25 cellular contexts compared by ENCODE assay signal in the genomic region with DNA sequence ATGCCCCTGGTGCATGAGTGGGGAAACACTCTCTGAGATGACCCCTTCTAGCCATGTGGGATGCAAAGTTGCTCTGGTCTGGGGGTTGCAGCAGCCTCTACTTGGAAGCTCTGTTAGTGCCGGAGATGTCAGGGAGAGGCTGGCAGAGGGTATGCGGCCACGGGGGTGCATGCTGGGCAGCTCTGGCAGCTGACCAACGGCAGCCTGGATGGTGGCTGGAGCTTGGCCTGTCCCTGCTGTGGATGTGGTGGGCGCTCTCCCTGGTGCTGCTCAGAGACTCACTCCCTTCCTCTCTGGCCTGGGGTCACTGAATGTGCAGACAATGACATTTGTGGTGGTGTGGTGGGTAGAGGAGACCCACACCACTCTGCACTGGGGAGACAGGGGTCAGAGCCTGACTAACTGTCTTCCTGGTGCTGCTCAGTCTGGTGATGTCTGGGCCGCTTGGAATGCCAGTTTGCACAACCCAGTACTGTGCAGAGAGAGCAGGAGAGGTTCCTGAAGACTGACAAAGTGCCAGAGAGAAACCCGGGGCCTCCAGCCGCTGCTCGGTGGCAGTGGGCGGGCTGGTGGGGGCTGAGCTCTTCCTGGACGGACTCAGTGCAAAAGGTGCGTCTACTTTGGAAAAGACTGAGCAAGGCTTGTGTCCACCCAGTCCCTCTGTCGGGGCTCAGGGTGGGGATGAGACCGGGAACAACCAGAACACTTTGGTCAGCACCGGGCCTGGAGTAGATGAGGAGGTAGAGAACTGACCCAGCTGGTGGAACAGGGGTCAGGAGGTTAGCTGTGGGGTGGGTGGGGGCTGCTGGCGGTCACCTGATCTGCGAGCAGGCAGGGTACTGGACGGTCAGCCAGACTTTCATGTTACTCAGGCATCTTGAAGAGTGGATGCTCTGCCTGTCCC. TPM values are rescaled to one million over a fixed set of nuclear protein-coding genes. Genes with fewer than 3 reads are reported as not detected.
DNase-seq lines count a peak whose midpoint lies in the region; ATAC-seq, FAIRE-seq and TF ChIP-seq lines count a peak whose summit lies in the region.
"Had no signal": no experiment of that assay in that cellular context is flagged by ENCODE, and none has a peak within 500 bp of the region (broad histone marks: within the 10 kb centered on the region; RNA-seq: fewer than 3 reads in every experiment).

No MANE protein-coding gene starts in this region.

- no peak for TF ChIP-seq POLR2A in A549 (IDR thresholded peaks at IDR 0.05; ENCODE audit: low read length)

- no peak for TF ChIP-seq EP300 in A549 (IDR thresholded peaks at IDR 0.05)

- POLR2A ChIA-PET in A549 (lab: Yijun Ruan, JAX), result no interaction called here

- no peak overlapping the region for H3K9ac ChIP-seq in astrocyte (ENCODE audit: low read length)

- H3K4me3 Mint-ChIP-seq in astrocyte (ENCODE audit: unreplicated experiment), result no peak overlapping the region
- H3K4me3 Mint-ChIP-seq: central memory CD8-positive, alpha-beta T cell; mesothelial cell of epicardium; natural killer cell treated with Interleukin-12 subunit alpha and Interleukin-12 subunit beta and Interleukin-15 and Interleukin-18, amount 100 ng/mL, for 72 hours; T-cell had no signal

- H3K4me2 ChIP-seq in A549 (no peak overlapping the region), astrocyte (ENCODE audit: low read length) (no peak overlapping the region)

- TF ChIP-seq RAD21 in A549 (conservative IDR thresholded peaks at IDR 0.05 in 1 of 2, IDR thresholded peaks at IDR 0.05 in 1 of 2), result no peak

- peaks cover 56% of the 10 kb centered on the region for H3K27me3 Mint-ChIP-seq in astrocyte (ENCODE audit: low read depth, unreplicated experiment)

- H3K36me3 ChIP-seq in H7 (replicated peaks; ENCODE audit: control insufficient read depth, insufficient read depth, low read length), result no peaks in the 10 kb centered on the region
- no peaks in the 10 kb centered on the region for H3K36me3 ChIP-seq in astrocyte (ENCODE audit: insufficient read depth, low read length)
- H3K36me3 ChIP-seq: esophagus squamous epithelium, prostate gland, thyroid gland had no signal

- 25% methylated on average over 11 of the region's 18 CpGs for WGBS in A549 (ENCODE audit: missing lambda C conversion rate)

- H3K4me1 Mint-ChIP-seq in astrocyte (ENCODE audit: low read depth, unreplicated experiment), result peaks cover 8% of the 10 kb centered on the region
- H3K4me1 Mint-ChIP-seq: central memory CD8-positive, alpha-beta T cell; mesothelial cell of epicardium had no signal

- no peak for DNase-seq in A549 (ENCODE audit: low read depth in 1 of 2, low spot score in 1 of 2)
- DNase-seq in H7, result peak; percentile 80
- DNase-seq in astrocyte (ENCODE audit: low read depth), result no peak
- DNase-seq in iPS-NIHi7 (ENCODE audit: extremely low spot score), result peak; percentile 69
- DNase-seq in NOMO-1 (lab: John Stamatoyannopoulos, UW; ENCODE audit: unreplicated experiment in 2 of 2), result no peak
- DNase-seq in NCI-H2171 (lab: John Stamatoyannopoulos, UW), result no peak
- DNase-seq: activated CD4-positive, alpha-beta T cell treated with anti-CD3 and anti-CD28 coated beads, Interleukin-2, amount 50 U/mL, for 1 hour; effector CD4-positive, alpha-beta T cell; esophagus squamous epithelium; left cardiac atrium; NCI-H1092; NCI-H2081 treated with DMSO at 0.1 percent for 48 hours; stimulated activated CD4-positive, alpha-beta T cell treated with anti-CD3 and anti-CD28 coated beads, Interleukin-4, amount 100 ng/mL, for 1 hour; stimulated activated naive CD8-positive, alpha-beta T cell treated with anti-CD3 and anti-CD28 coated beads, Interleukin-15, Interleukin-2, amounts not matched to agents 100 U/mL and 50 U/mL, for 24 hours; T-cell; thyroid gland had no signal

- peaks cover 3% of the 10 kb centered on the region for H3K9me3 Mint-ChIP-seq in astrocyte (ENCODE audit: unreplicated experiment)
- H3K9me3 Mint-ChIP-seq: central memory CD8-positive, alpha-beta T cell; mesothelial cell of epicardium; natural killer cell treated with Interleukin-12 subunit alpha and Interleukin-12 subunit beta and Interleukin-15 and Interleukin-18, amount 100 ng/mL, for 72 hours; T-cell had no signal

- TF ChIP-seq CTCF in A549 (IDR thresholded peaks at IDR 0.05) (no peak), astrocyte (IDR thresholded peaks at IDR 0.05; ENCODE audit: insufficient read depth, low read depth, low read length) (no peak)

- no peak overlapping the region for H3K27ac ChIP-seq in A549
- no peak overlapping the region for H3K27ac ChIP-seq in astrocyte (ENCODE audit: low read depth, low read length)
- H3K27ac ChIP-seq: esophagus squamous epithelium, prostate gland, thyroid gland had no signal

- no peak overlapping the region for H2AFZ ChIP-seq in astrocyte (ENCODE audit: low read depth, low read length)

- no peaks in the 10 kb centered on the region for H3K4me1 ChIP-seq in A549
- no peaks in the 10 kb centered on the region for H3K4me1 ChIP-seq in astrocyte (ENCODE audit: insufficient read depth, low read length)
- H3K4me1 ChIP-seq: esophagus squamous epithelium, prostate gland, thyroid gland had no signal

- FAIRE-seq in A549 (lab: Jason Lieb, UNC) (no peak), astrocyte (lab: Jason Lieb, UNC) (no peak)
- FAIRE-seq: G401.6 had no signal

- no peaks in the 10 kb centered on the region for H3K79me2 ChIP-seq in astrocyte (ENCODE audit: insufficient read depth, low read length)

- CTCF ChIA-PET in A549 (lab: Yijun Ruan, JAX), result no interaction called here

- H3K27me3 ChIP-seq in H7 (ENCODE audit: control insufficient read depth, insufficient read depth, low read length) (no peaks in the 10 kb centered on the region; the same call in 1 of the 2 replicates), astrocyte (ENCODE audit: insufficient read depth, low read length) (peaks cover 39% of the 10 kb centered on the region)
- H3K27me3 ChIP-seq: thyroid gland had no signal

- no peaks in the 10 kb centered on the region for H3K36me3 Mint-ChIP-seq in astrocyte (ENCODE audit: low read depth, unreplicated experiment)
- H3K36me3 Mint-ChIP-seq: mesothelial cell of epicardium; natural killer cell treated with Interleukin-12 subunit alpha and Interleukin-12 subunit beta and Interleukin-15 and Interleukin-18, amount 100 ng/mL, for 72 hours; T-cell had no signal

- no peaks in the 10 kb centered on the region for H4K20me1 ChIP-seq in astrocyte (ENCODE audit: insufficient read depth, low read length)

- ATAC-seq in A549 (peak in 1 of 2 experiments; percentile 33; a peak in 3 of 6 replicates), GM19035 (IDR thresholded peaks at IDR 0.05; ENCODE audit: unreplicated experiment) (no peak), GM19463 (IDR thresholded peaks at IDR 0.05; ENCODE audit: unreplicated experiment) (no peak)
- ATAC-seq: left cardiac atrium; stimulated activated naive CD8-positive, alpha-beta T cell treated with anti-CD3 and anti-CD28 coated beads, Interleukin-15, Interleukin-2, amounts not matched to agents 100 U/mL and 50 U/mL, for 24 hours; T-cell had no signal

- peak overlapping the region; percentile 31 for H3K27ac Mint-ChIP-seq in astrocyte (ENCODE audit: unreplicated experiment)
- H3K27ac Mint-ChIP-seq: mesothelial cell of epicardium; natural killer cell treated with Interleukin-12 subunit alpha and Interleukin-12 subunit beta and Interleukin-15 and Interleukin-18, amount 100 ng/mL, for 72 hours; T-cell had no signal

- H3K9me3 ChIP-seq in A549 (no peaks in the 10 kb centered on the region), astrocyte (ENCODE audit: insufficient read depth, low read depth, low read length) (no peaks in the 10 kb centered on the region)
- H3K9me3 ChIP-seq: esophagus squamous epithelium, prostate gland, thyroid gland had no signal

- H3K4me3 ChIP-seq in A549, result no peak overlapping the region
- no peak overlapping the region for H3K4me3 ChIP-seq in H7 (ENCODE audit: insufficient read depth, low read depth, low read length)
- H3K4me3 ChIP-seq in astrocyte (ENCODE audit: insufficient read depth, low read depth, low read length), result no peak overlapping the region
- H3K4me3 ChIP-seq: esophagus squamous epithelium, prostate gland, thyroid gland had no signal

RNA-seq across cellular contexts. Expression of a gene that starts 2.7 kb away (rescaled TPM):
- polyA plus RNA-seq in A549 (2011; rRNA removed) (0.22 and 0.29 TPM in 2 replicates), A549 (2017; fragmentation: RNase III; extraction: RNeasy Plus Mini Kit Qiagen cat#74134 plus additional on column Dnase treatment) (0.21 to 0.26 TPM (median 0.26 TPM) in 3 replicates)
- 0.10 and 0.13 TPM in 2 replicates for polyA plus RNA-seq in A549 (2012; cell fraction: cytosol; rRNA removed)
- polyA plus RNA-seq in A549 (2012; cell fraction: nucleus; rRNA removed), result 0.20 and 0.47 TPM in 2 replicates
- polyA minus RNA-seq in A549 (2011; rRNA and poly(A)+ RNA removed), result 0.04 and 0.10 TPM in 2 replicates
- 0.69 and 2.1 TPM in 2 replicates for total RNA-seq in H7 (2014; rRNA removed; shearing (Covaris generic))
- total RNA-seq in astrocyte, result 0.17 TPM in 1 of 2 replicates, not detected in the other
- total RNA-seq: esophagus squamous epithelium; LHCN-M2; natural killer cell treated with Interleukin-12 subunit alpha and Interleukin-12 subunit beta and Interleukin-15 and Interleukin-18, amount 100 ng/mL, for 72 hours had no signal

RNA-seq across cellular contexts. Expression of a gene that starts 59.6 kb away (rescaled TPM):
- polyA plus RNA-seq in A549 (2011; rRNA removed) (not detected in 2 replicates), A549 (2017; fragmentation: RNase III; extraction: RNeasy Plus Mini Kit Qiagen cat#74134 plus additional on column Dnase treatment) (not detected in 3 replicates)
- not detected in 2 replicates for polyA plus RNA-seq in A549 (2012; cell fraction: cytosol; rRNA removed)
- polyA plus RNA-seq in A549 (2012; cell fraction: nucleus; rRNA removed), result not detected in 2 replicates
- not detected in 2 replicates for polyA minus RNA-seq in A549 (2011; rRNA and poly(A)+ RNA removed)
- total RNA-seq in H7 (2014; rRNA removed; shearing (Covaris generic)), result not detected in 2 replicates
- total RNA-seq in astrocyte, result not detected in 2 replicates
- total RNA-seq: esophagus squamous epithelium; HT-29; left cardiac atrium; LHCN-M2; mesothelial cell of epicardium; natural killer cell treated with Interleukin-12 subunit alpha and Interleukin-12 subunit beta and Interleukin-15 and Interleukin-18, amount 100 ng/mL, for 72 hours; prostate gland; T-cell; thyroid gland had no signal

Comparison
In these comparisons a context has a peak if more than half of its experiments do, and no peak if none do; other contexts are left out.
1. DNase-seq: peak in H7 (single experiment) and iPS-NIHi7 (single experiment); none in A549 (0 of 2), astrocyte (single experiment), NOMO-1 (0 of 2) and NCI-H2171 (single experiment).